18 cellular contexts compared by ENCODE assay signal in the genomic region with DNA sequence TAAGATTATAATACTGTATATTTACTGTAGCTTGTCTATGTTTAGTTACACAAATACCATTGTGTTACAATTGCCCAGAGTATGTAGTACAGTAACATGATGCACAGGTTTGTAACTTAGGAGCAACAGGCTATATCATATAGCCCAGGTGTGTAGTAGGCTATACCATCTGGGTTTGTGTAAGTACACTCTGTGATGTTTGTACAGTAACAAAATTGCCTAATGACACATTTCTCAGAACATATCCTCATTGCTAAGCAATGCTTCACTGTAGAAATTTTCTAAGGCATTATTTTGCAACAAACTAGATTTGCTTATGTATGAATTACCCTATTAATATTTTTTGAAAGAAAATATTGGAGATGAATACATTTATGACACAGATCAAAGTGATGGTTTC.
"Had no signal": no experiment of that assay in that cellular context is flagged by ENCODE, and none has a peak within 500 bp of the region (broad histone marks: within the 10 kb centered on the region; RNA-seq: fewer than 3 reads in every experiment).

No MANE protein-coding gene starts in this region.

- H3K4me1 ChIP-seq: esophagus muscularis mucosa, lower lobe of right lung, prostate gland, stomach, thyroid gland had no signal

- H3K9me3 ChIP-seq: lower lobe of right lung, prostate gland, sigmoid colon, thyroid gland had no signal

- H3K27ac ChIP-seq: esophagus muscularis mucosa, lower lobe of right lung, prostate gland, sigmoid colon, stomach, thyroid gland had no signal

- DNase-seq: effector CD8-positive, alpha-beta T cell; endodermal cell; head of caudate nucleus; left ventricle myocardium superior; lower lobe of right lung; naive thymus-derived CD8-positive, alpha-beta T cell; nephron progenitor cell; nucleus accumbens; right cardiac atrium; sigmoid colon; stimulated activated CD4-positive, alpha-beta T cell treated with anti-CD3 and anti-CD28 coated beads, Interleukin-2, amount 100 ng/mL, for 24 hours; stimulated activated CD4-positive, alpha-beta T cell treated with anti-CD3 and anti-CD28 coated beads, Interleukin-4, amount 100 ng/mL, for 24 hours; stimulated activated naive CD4-positive, alpha-beta T cell treated with Interleukin-2 at 50 U/mL for 16 hours; stomach; thyroid gland had no signal

- ATAC-seq: left ventricle myocardium superior; lower lobe of right lung; naive thymus-derived CD8-positive, alpha-beta T cell; right cardiac atrium; stimulated activated effector memory CD8-positive, alpha-beta T cell treated with anti-CD3 and anti-CD28 coated beads, Interleukin-12 subunit alpha, Interleukin-12 subunit beta, amount 100 ng/mL, for 72 hours had no signal

- H3K27me3 ChIP-seq: esophagus muscularis mucosa, sigmoid colon, stomach, thyroid gland had no signal

- H3K4me3 ChIP-seq: esophagus muscularis mucosa, lower lobe of right lung, prostate gland, sigmoid colon, stomach, thyroid gland had no signal

- H3K36me3 ChIP-seq: esophagus muscularis mucosa, lower lobe of right lung, prostate gland, sigmoid colon, stomach, thyroid gland had no signal
